Comparison of ENCODE assay signal across 14 cellular contexts in genomic region chr3:127815641-127816605, GRCh38. TPM values are rescaled to one million over a fixed set of nuclear protein-coding genes. Genes with fewer than 3 reads are reported as not detected.
A peak's percentile ranks its signal among the peaks of the same experiment; 100 is the strongest.
DNase-seq lines count a peak whose midpoint lies in the region; ATAC-seq and TF ChIP-seq lines count a peak whose summit lies in the region.
"Had no signal": no experiment of that assay in that cellular context is flagged by ENCODE, and none has a peak within 500 bp of the region (broad histone marks: within the 10 kb centered on the region; RNA-seq: fewer than 3 reads in every experiment).

No MANE protein-coding gene starts in this region.

- intact Hi-C loops in PC-3 (cut with micrococcal nuclease) (no loop called here), stomach (cut with DNase I; ENCODE audit: low total_unique reads) (no loop called here)

- peak overlapping the region; percentile 55; the same call in 1 of the 2 replicates for H3K9ac ChIP-seq in PC-3 (ENCODE audit: low read length)

- peaks cover 40 to 74% of the 10 kb centered on the region in 2 donors for H3K27me3 Mint-ChIP-seq in effector memory CD8-positive, alpha-beta T cell

- no peak overlapping the region for H3K27ac Mint-ChIP-seq in effector memory CD8-positive, alpha-beta T cell
- H3K27ac Mint-ChIP-seq: CD8-positive, alpha-beta T cell had no signal

- H3K36me3 Mint-ChIP-seq in effector memory CD8-positive, alpha-beta T cell (ENCODE audit: insufficient read depth), result no peaks in the 10 kb centered on the region
- H3K36me3 Mint-ChIP-seq: CD8-positive, alpha-beta T cell had no signal

- H3K36me3 ChIP-seq in PC-3 (ENCODE audit: low read depth, low read length) (peaks cover 32% of the 10 kb centered on the region), stomach (peaks cover 0 to 29% (median 24%) of the 10 kb centered on the region in 4 donors)

- 58 to 71% (median 65%) methylated on average over 23 of the region's 23 CpGs for WGBS in stomach, 5 donors

- CTCF ChIA-PET in PC-3 (lab: Charles Lee), result no interaction called here

- H3K9me3 ChIP-seq in PC-3 (ENCODE audit: low read length) (no peaks in the 10 kb centered on the region), stomach (no peaks in the 10 kb centered on the region)

- H3K79me2 ChIP-seq in PC-3 (ENCODE audit: low read length), result peaks cover 58% of the 10 kb centered on the region

- no TSS peak for BruUV-seq in PC-3 (replicated peaks; lab: Mats Ljungman, UMichigan)

- peaks cover 71% of the 10 kb centered on the region for H3K4me1 ChIP-seq in PC-3 (ENCODE audit: insufficient read depth, low read length)
- peaks cover 5 to 74% (median 56%) of the 10 kb centered on the region in 4 donors for H3K4me1 ChIP-seq in stomach

- no peaks in the 10 kb centered on the region for H3K9me3 Mint-ChIP-seq in effector memory CD8-positive, alpha-beta T cell
- H3K9me3 Mint-ChIP-seq: CD8-positive, alpha-beta T cell had no signal

- H3K9me2 ChIP-seq in PC-3 (replicated peaks; ENCODE audit: low read length), result no peaks in the 10 kb centered on the region

- H3K27ac ChIP-seq in PC-3 (ENCODE audit: low read length) (peak overlapping the region; percentile 88), stomach (peak overlapping the region; percentile 9 to 90 (median 88))

- H3K27me3 ChIP-seq in PC-3 (ENCODE audit: low read length) (no peaks in the 10 kb centered on the region), stomach (no peaks in the 10 kb centered on the region)

- no peaks in the 10 kb centered on the region for H3F3A ChIP-seq in PC-3 (ENCODE audit: low read length, unreplicated experiment)

- H3K4me3 ChIP-seq in PC-3 (ENCODE audit: low read length) (no peak overlapping the region), stomach (no peak overlapping the region)

- ATAC-seq in PC-3, result no peak
- ATAC-seq in left lobe of liver, result no peak
- ATAC-seq in effector memory CD8-positive, alpha-beta T cell (replicated peaks), result no peak
- ATAC-seq in HG02798 (IDR thresholded peaks at IDR 0.05; ENCODE audit: poor library complexity, unreplicated experiment), result no peak
- ATAC-seq: CD8-positive, alpha-beta T cell had no signal

- TF ChIP-seq CTCF in PC-3 (conservative IDR thresholded peaks at IDR 0.05; ENCODE audit: low read depth, low read length) (no peak), stomach (IDR thresholded peaks at IDR 0.05) (no peak)

- no peak overlapping the region for H3K4me2 ChIP-seq in PC-3 (ENCODE audit: low read length)

- no peak for TF ChIP-seq POLR2A in stomach (IDR thresholded peaks at IDR 0.05)

- H4K20me1 ChIP-seq in PC-3 (ENCODE audit: low read length), result no peaks in the 10 kb centered on the region

- POLR2A ChIA-PET in PC-3 (lab: Charles Lee; ENCODE audit: unreplicated experiment), result no interaction called here

- no peak for TF ChIP-seq EP300 in stomach (IDR thresholded peaks at IDR 0.05)

- no peak overlapping the region for H2AFZ ChIP-seq in PC-3 (ENCODE audit: low read length)

- no peak overlapping the region for H3K4me3 Mint-ChIP-seq in effector memory CD8-positive, alpha-beta T cell
- H3K4me3 Mint-ChIP-seq: CD8-positive, alpha-beta T cell had no signal

- H3K4me1 Mint-ChIP-seq in effector memory CD8-positive, alpha-beta T cell (ENCODE audit: low read depth in 2 of 2), result no peaks in the 10 kb centered on the region

- DNase-seq in NCI-H510A treated with DMSO at 0.1 percent for 48 hours (lab: John Stamatoyannopoulos, UW) (peak; percentile 31), NCI-H510A (lab: John Stamatoyannopoulos, UW) (no peak), PC-3 (no peak), left lobe of liver (ENCODE audit: low spot score) (peak; percentile 30), stomach (peak; percentile 33)
- no peak for DNase-seq in effector memory CD8-positive, alpha-beta T cell
- DNase-seq in stimulated activated naive CD4-positive, alpha-beta T cell (lab: John Stamatoyannopoulos, UW), result no peak
- DNase-seq: ACHN; activated effector memory CD4-positive, alpha-beta T cell treated with Interleukin-2 at 50 U/mL for 16 hours; aorta; foreskin fibroblast; NCI-H226 had no signal

RNA-seq across cellular contexts. Expression of gene MGLL, which starts 6.4 kb away (rescaled TPM):
- total RNA-seq in PC-3 (2014; rRNA removed), result 38.7 and 40.1 TPM in 2 replicates
- 139 TPM for total RNA-seq in left lobe of liver
- total RNA-seq in stomach, result 100 to 1,000 TPM in 1 of 5 donors, 10 to 100 TPM in 4; 10.5 to 118 (median 55.1) TPM
- polyA plus RNA-seq in stomach, result 10 to 100 TPM; 17.3 to 50.9 (median 25.0) TPM

Comparison
In these comparisons a context has a peak if more than half of its experiments do, and no peak if none do; other contexts are left out.
1. DNase-seq: peak in NCI-H510A treated with DMSO at 0.1 percent for 48 hours (single experiment), left lobe of liver (single experiment) and stomach (single experiment); none in NCI-H510A (single experiment), PC-3 (single experiment), effector memory CD8-positive, alpha-beta T cell (0 of 3) and stimulated activated naive CD4-positive, alpha-beta T cell (0 of 6).